Comparison of ENCODE assay signal across 1 cellular context in the genomic region with DNA sequence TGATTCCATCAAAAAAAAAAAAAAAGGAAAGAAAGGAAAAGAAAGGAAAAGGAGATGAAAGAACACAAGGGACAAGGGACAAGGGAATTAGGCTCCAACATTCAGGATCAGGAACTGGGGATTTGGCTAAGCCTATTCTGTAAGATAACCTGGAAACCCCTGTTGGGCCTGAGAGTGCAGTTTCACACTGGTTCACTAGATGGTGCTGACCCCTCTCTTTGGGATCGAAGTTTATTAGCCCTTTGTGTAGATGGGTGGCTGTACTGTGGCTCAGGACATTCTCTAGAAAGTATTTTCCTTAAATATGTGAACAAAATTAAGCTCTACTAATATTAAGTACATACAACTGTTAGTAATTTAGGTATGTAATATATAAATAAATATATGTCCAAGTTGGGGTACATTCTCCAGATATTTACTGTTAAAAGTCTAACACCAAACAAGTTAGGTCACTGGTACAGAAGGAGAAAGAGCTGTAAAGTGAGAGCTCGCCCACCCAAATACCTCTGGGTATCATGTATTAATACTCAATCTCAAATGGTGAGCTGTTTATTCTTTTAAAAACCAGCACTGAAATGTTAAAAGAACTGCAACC.
TF ChIP-seq lines count a peak whose summit lies in the region.

No MANE protein-coding gene starts in this region.

TF ChIP-seq in HCT116, 20 proteins besides CTCF, POLR2A, EP300 and RAD21:
- TF ChIP-seq REST (IDR thresholded peaks at IDR 0.05; ENCODE audit: low read depth): no peak
- TF ChIP-seq FOSL1 (IDR thresholded peaks at IDR 0.05; ENCODE audit: low read depth): no peak
- TF ChIP-seq CEBPB (IDR thresholded peaks at IDR 0.05; ENCODE audit: low read depth): no peak
- TF ChIP-seq ZFX (IDR thresholded peaks at IDR 0.05): no peak
- no peak for TF ChIP-seq EGR1 (IDR thresholded peaks at IDR 0.05; ENCODE audit: low read depth)
- TF ChIP-seq ATF3 (IDR thresholded peaks at IDR 0.05): no peak
- TF ChIP-seq EZH2phosphoT487 (IDR thresholded peaks at IDR 0.05; ENCODE audit: borderline replicate concordance): no peak
- no peak for TF ChIP-seq SRF (IDR thresholded peaks at IDR 0.05; ENCODE audit: low read depth)
- TF ChIP-seq, protein P1, sequence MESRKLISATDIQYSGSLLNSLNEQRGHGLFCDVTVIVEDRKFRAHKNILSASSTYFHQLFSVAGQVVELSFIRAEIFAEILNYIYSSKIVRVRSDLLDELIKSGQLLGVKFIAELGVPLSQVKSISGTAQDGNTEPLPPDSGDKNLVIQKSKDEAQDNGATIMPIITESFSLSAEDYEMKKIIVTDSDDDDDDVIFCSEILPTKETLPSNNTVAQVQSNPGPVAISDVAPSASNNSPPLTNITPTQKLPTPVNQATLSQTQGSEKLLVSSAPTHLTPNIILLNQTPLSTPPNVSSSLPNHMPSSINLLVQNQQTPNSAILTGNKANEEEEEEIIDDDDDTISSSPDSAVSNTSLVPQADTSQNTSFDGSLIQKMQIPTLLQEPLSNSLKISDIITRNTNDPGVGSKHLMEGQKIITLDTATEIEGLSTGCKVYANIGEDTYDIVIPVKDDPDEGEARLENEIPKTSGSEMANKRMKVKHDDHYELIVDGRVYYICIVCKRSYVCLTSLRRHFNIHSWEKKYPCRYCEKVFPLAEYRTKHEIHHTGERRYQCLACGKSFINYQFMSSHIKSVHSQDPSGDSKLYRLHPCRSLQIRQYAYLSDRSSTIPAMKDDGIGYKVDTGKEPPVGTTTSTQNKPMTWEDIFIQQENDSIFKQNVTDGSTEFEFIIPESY (IDR thresholded peaks at IDR 0.05; ENCODE audit: extremely low read depth, insufficient replicate concordance, low read length): no peak
- no peak for TF ChIP-seq SIN3A (IDR thresholded peaks at IDR 0.05; ENCODE audit: low read depth)
- no peak for TF ChIP-seq POLR2AphosphoS5 (IDR thresholded peaks at IDR 0.05; ENCODE audit: low read depth, low read length)
- TF ChIP-seq JUND (IDR thresholded peaks at IDR 0.05): no peak
- TF ChIP-seq YY1 (IDR thresholded peaks at IDR 0.05; ENCODE audit: extremely low read depth, insufficient replicate concordance, low read depth, low read length): no peak
- TF ChIP-seq ELF1 (IDR thresholded peaks at IDR 0.05; ENCODE audit: borderline replicate concordance, low read depth): no peak
- TF ChIP-seq ZNF274 (IDR thresholded peaks at IDR 0.05; ENCODE audit: low read depth, low read length): no peak
- no peak for TF ChIP-seq EZH2 (IDR thresholded peaks at IDR 0.05)
- no peak for TF ChIP-seq MAX (IDR thresholded peaks at IDR 0.05)
TF ChIP-seq in HCT116: peak in this region for 0.
